Comparison of ENCODE assay signal across 1 cellular context in the genomic region with DNA sequence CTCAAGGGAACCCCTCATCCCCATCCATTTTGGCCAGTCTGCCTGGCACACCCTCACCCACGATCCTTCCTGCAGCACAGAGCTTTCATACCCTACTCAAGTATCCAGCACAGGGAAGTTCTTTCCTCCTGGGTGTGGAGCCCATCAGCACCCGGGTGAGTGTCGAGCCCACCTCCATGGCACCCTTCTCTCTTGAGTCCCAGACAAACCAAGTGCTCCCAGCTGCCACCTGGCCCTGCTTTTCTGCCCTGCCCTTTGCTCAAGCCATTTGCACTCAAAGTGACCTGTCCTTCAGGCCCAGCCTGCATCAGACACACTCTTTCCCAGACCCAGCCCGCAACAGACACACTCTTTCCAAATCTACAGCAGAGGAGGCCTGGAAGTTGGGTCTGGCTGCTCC.
TF ChIP-seq lines count a peak whose summit lies in the region.

No MANE protein-coding gene starts in this region.

TF ChIP-seq in H1, 55 proteins besides CTCF, POLR2A, EP300 and RAD21 (continued from another document):
- no peak for TF ChIP-seq SP2 (IDR thresholded peaks at IDR 0.05; ENCODE audit: low read length)
